Comparison of ENCODE assay signal across 11 cellular contexts in the genomic region with DNA sequence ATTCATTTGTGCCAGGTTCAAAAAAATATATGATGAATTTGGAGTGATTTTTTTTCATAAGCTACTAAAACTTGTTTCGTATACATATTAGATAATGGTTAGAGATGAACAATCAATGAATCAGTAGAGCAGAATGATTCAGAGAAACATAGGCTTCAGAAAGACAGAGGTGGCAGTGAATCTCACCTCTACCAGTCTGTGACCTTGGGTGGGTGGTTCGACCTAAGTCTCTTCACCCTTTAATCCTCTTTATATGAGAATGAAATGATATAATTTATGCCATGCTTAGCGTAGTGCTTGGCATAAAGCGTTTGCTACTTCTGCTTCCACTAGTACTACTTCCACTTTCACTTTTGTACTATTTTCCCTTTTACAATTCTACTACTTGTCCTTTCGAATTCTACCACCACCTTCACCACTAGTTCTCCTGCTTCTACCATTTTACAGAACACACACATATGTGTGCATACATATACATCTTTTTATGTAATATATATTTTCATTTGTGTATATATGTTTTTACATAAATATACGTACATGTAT. TPM values are rescaled to one million over a fixed set of nuclear protein-coding genes. Genes with fewer than 3 reads are reported as not detected.
DNase-seq lines count a peak whose midpoint lies in the region; ATAC-seq lines count a peak whose summit lies in the region.
"Had no signal": no experiment of that assay in that cellular context is flagged by ENCODE, and none has a peak within 500 bp of the region (broad histone marks: within the 10 kb centered on the region; RNA-seq: fewer than 3 reads in every experiment).

No MANE protein-coding gene starts in this region.

- peaks cover 4% of the 10 kb centered on the region for H3K27me3 Mint-ChIP-seq in activated CD4-positive, alpha-beta T cell treated with anti-CD3 and anti-CD28 coated beads, Interleukin-2, amount 10 ng/mL, durations not matched to agents 7 days and 5 days

- H3K9me3 Mint-ChIP-seq in activated CD4-positive, alpha-beta T cell treated with anti-CD3 and anti-CD28 coated beads, Interleukin-2, amount 10 ng/mL, durations not matched to agents 7 days and 5 days, result peaks cover 4% of the 10 kb centered on the region
- H3K9me3 Mint-ChIP-seq in stimulated activated effector memory CD8-positive, alpha-beta T cell treated with anti-CD3 and anti-CD28 coated beads, Interleukin-12 subunit alpha, Interleukin-12 subunit beta, amount 100 ng/mL, for 72 hours, result no peaks in the 10 kb centered on the region

- H3K27ac Mint-ChIP-seq in activated CD4-positive, alpha-beta T cell treated with anti-CD3 and anti-CD28 coated beads, Interleukin-2, amount 10 ng/mL, durations not matched to agents 7 days and 5 days, result peak overlapping the region; percentile 60
- H3K27ac Mint-ChIP-seq in stimulated activated effector memory CD8-positive, alpha-beta T cell treated with anti-CD3 and anti-CD28 coated beads, Interleukin-12 subunit alpha, Interleukin-12 subunit beta, amount 100 ng/mL, for 72 hours, result no peak overlapping the region

- H3K36me3 Mint-ChIP-seq in activated CD4-positive, alpha-beta T cell treated with anti-CD3 and anti-CD28 coated beads, Interleukin-2, amount 10 ng/mL, durations not matched to agents 7 days and 5 days (ENCODE audit: low read depth), result peaks cover 1% of the 10 kb centered on the region
- H3K36me3 Mint-ChIP-seq in stimulated activated effector memory CD8-positive, alpha-beta T cell treated with anti-CD3 and anti-CD28 coated beads, Interleukin-12 subunit alpha, Interleukin-12 subunit beta, amount 100 ng/mL, for 72 hours, result no peaks in the 10 kb centered on the region

- peak overlapping the region; percentile 40 for H3K4me3 Mint-ChIP-seq in activated CD4-positive, alpha-beta T cell treated with anti-CD3 and anti-CD28 coated beads, Interleukin-2, amount 10 ng/mL, durations not matched to agents 7 days and 5 days
- H3K4me3 Mint-ChIP-seq in stimulated activated effector memory CD8-positive, alpha-beta T cell treated with anti-CD3 and anti-CD28 coated beads, Interleukin-12 subunit alpha, Interleukin-12 subunit beta, amount 100 ng/mL, for 72 hours, result no peak overlapping the region

- no peak for DNase-seq in activated CD4-positive, alpha-beta T cell treated with anti-CD3 and anti-CD28 coated beads, Interleukin-2, amount 10 ng/mL, durations not matched to agents 7 days and 5 days
- no peak for DNase-seq in activated CD4-positive, alpha-beta T cell treated with anti-CD3 and anti-CD28 coated beads for 1 hour
- peak; percentile 7 for DNase-seq in RPMI8226
- no peak for DNase-seq in stimulated activated effector memory CD8-positive, alpha-beta T cell treated with anti-CD3 and anti-CD28 coated beads, Interleukin-12 subunit alpha, Interleukin-12 subunit beta, amount 100 ng/mL, for 72 hours (ENCODE audit: low spot score in 2 of 2)
- no peak for DNase-seq in germinal center (ENCODE audit: low spot score)
- DNase-seq in dermis blood vessel endothelial cell, result no peak
- DNase-seq: NCI-H1105 treated with DMSO at 0.1 percent for 48 hours, testis had no signal

- POLR2A ChIA-PET in activated CD4-positive, alpha-beta T cell treated with anti-CD3 and anti-CD28 coated beads, Interleukin-2, amount 10 ng/mL, durations not matched to agents 7 days and 5 days (lab: Charles Lee), result no interaction called here

- CTCF ChIA-PET in activated CD4-positive, alpha-beta T cell treated with anti-CD3 and anti-CD28 coated beads, Interleukin-2, amount 10 ng/mL, durations not matched to agents 7 days and 5 days (lab: Charles Lee), result interaction anchor here (0.6 kb wide), 1 partner anchor 878 kb away, joined by 3 read pairs; no protein-coding TSS in a partner anchor

- ATAC-seq in HG02884 (IDR thresholded peaks at IDR 0.05; ENCODE audit: unreplicated experiment), result peak; percentile 81
- ATAC-seq in stimulated activated effector memory CD8-positive, alpha-beta T cell treated with anti-CD3 and anti-CD28 coated beads, Interleukin-12 subunit alpha, Interleukin-12 subunit beta, amount 100 ng/mL, for 72 hours, result peak; percentile 51
- ATAC-seq in GM19467 (IDR thresholded peaks at IDR 0.05; ENCODE audit: unreplicated experiment), result no peak

- H3K4me1 Mint-ChIP-seq in activated CD4-positive, alpha-beta T cell treated with anti-CD3 and anti-CD28 coated beads, Interleukin-2, amount 10 ng/mL, durations not matched to agents 7 days and 5 days, result peaks cover 13% of the 10 kb centered on the region
- no peaks in the 10 kb centered on the region for H3K4me1 Mint-ChIP-seq in stimulated activated effector memory CD8-positive, alpha-beta T cell treated with anti-CD3 and anti-CD28 coated beads, Interleukin-12 subunit alpha, Interleukin-12 subunit beta, amount 100 ng/mL, for 72 hours

RNA-seq across cellular contexts. Expression of gene FYB2, which starts 45.1 kb away (rescaled TPM):
- not detected for total RNA-seq in activated CD4-positive, alpha-beta T cell treated with anti-CD3 and anti-CD28 coated beads, Interleukin-2, amount 10 ng/mL, durations not matched to agents 7 days and 5 days
- not detected in 2 replicates for total RNA-seq in dermis blood vessel endothelial cell
- total RNA-seq: fibroblast of lung had no signal
